ENCODE assay signal across 8 cellular contexts in genomic region chr10:24196426-24197039, GRCh38. TPM values are rescaled to one million over a fixed set of nuclear protein-coding genes. Genes with fewer than 3 reads are reported as not detected.
DNase-seq lines count a peak whose midpoint lies in the region; ATAC-seq and TF ChIP-seq lines count a peak whose summit lies in the region.

No MANE protein-coding gene starts in this region.

- H3K9me3 Mint-ChIP-seq in naive B cell = peaks cover 0 to 3% (median 0%) of the 10 kb centered on the region in 7 donors

- no peaks in the 10 kb centered on the region for H3K36me3 Mint-ChIP-seq in naive B cell

- no peaks in the 10 kb centered on the region for H3K4me1 Mint-ChIP-seq in naive B cell

- ATAC-seq in GM18517 (IDR thresholded peaks at IDR 0.05; ENCODE audit: unreplicated experiment) (peak; percentile 67), HG03108 (IDR thresholded peaks at IDR 0.05; ENCODE audit: unreplicated experiment) (peak; percentile 61), naive B cell (ENCODE audit: low read depth in 2 of 2) (peak in 1 of 2 donors; percentile 27)
- ATAC-seq in stimulated activated naive CD8-positive, alpha-beta T cell treated with anti-CD3 and anti-CD28 coated beads, Interleukin-15, Interleukin-2, amounts not matched to agents 100 U/mL and 50 U/mL, for 24 hours = no peak

- no peak overlapping the region for H3K4me3 ChIP-seq in epithelial cell of proximal tubule (ENCODE audit: low read depth, low read length)

- no peak overlapping the region for H3K4me3 Mint-ChIP-seq in naive B cell

- TF ChIP-seq CTCF in AG09319 (IDR thresholded peaks at IDR 0.05; ENCODE audit: low read depth, low read length) (peak; percentile 97), epithelial cell of proximal tubule (conservative IDR thresholded peaks at IDR 0.05; ENCODE audit: low read depth, low read length) (peak; percentile 98)

- DNase-seq in AG09319 (ENCODE audit: extremely low read depth, low read depth) = peak; percentile 28
- DNase-seq in NCI-H69 (lab: John Stamatoyannopoulos, UW) = peak; percentile 56
- peak; percentile 11 for DNase-seq in activated CD8-positive, alpha-beta memory T cell treated with anti-CD3 and anti-CD28 coated beads, Interleukin-2, amount 50 U/mL, for 1 hour (ENCODE audit: extremely low read depth)
- no peak for DNase-seq in epithelial cell of proximal tubule (ENCODE audit: low read depth)
- peak; percentile 42 for DNase-seq in naive B cell
- DNase-seq in stimulated activated naive CD8-positive, alpha-beta T cell treated with anti-CD3 and anti-CD28 coated beads, Interleukin-15, Interleukin-2, amounts not matched to agents 100 U/mL and 50 U/mL, for 24 hours = peak; percentile 78

- peak overlapping the region in 1 of 6 donors; percentile 33 for H3K27ac Mint-ChIP-seq in naive B cell

- H3K27me3 Mint-ChIP-seq in naive B cell = peaks cover 0 to 8% (median 7%) of the 10 kb centered on the region in 3 donors

RNA-seq across cellular contexts. Expression of gene KIAA1217, which starts 12.4 kb away (rescaled TPM):
- total RNA-seq in epithelial cell of proximal tubule = 18.7 and 20.2 TPM in 2 replicates
- polyA plus RNA-seq in naive B cell (ENCODE audit: low read depth in 6 of 6) = not detected
